In genomic region chr1:235093685-235094592, GRCh38 we compare ENCODE assay signal across 8 cellular contexts. TPM values are rescaled to one million over a fixed set of nuclear protein-coding genes. Genes with fewer than 3 reads are reported as not detected.
DNase-seq lines count a peak whose midpoint lies in the region; ATAC-seq, FAIRE-seq and TF ChIP-seq lines count a peak whose summit lies in the region.

No MANE protein-coding gene starts in this region.

- H3K4me3 ChIP-seq in osteoblast (ENCODE audit: insufficient read depth, low read length) (peak overlapping the region; percentile 66), thyroid gland (replicated peaks in 1 of 3) (no peak overlapping the region)

- H3K27me3 ChIP-seq in osteoblast (ENCODE audit: insufficient read depth, low read length) (no peaks in the 10 kb centered on the region), thyroid gland (no peaks in the 10 kb centered on the region)

- no peaks in the 10 kb centered on the region for H4K20me1 ChIP-seq in osteoblast (ENCODE audit: insufficient read depth, low read length)

- no peak for TF ChIP-seq POLR2A in thyroid gland (IDR thresholded peaks at IDR 0.05)

- 27 to 29% methylated on average over 24 of the region's 24 CpGs for WGBS in thyroid gland, 2 donors

- intact Hi-C loops in Right ventricle myocardium inferior (cut with DNase I) (loop anchor here (2.0 kb wide), 1 partner anchor 607 kb away; no protein-coding TSS in a partner anchor), thyroid gland (cut with DNase I) (loop anchor here (5.0 kb wide), 1 partner anchor 607 kb away; no protein-coding TSS in a partner anchor)

- ATAC-seq in Right ventricle myocardium inferior, result peak; percentile 77

- H3K36me3 ChIP-seq in osteoblast (ENCODE audit: insufficient read depth, low read length), result no peaks in the 10 kb centered on the region
- no peaks in the 10 kb centered on the region for H3K36me3 ChIP-seq in thyroid gland

- H3K4me2 ChIP-seq in osteoblast (ENCODE audit: insufficient read depth, low read length), result peak overlapping the region; percentile 82

- no peaks in the 10 kb centered on the region for H3K9me3 ChIP-seq in osteoblast (ENCODE audit: low read depth, low read length)
- H3K9me3 ChIP-seq in thyroid gland, result no peaks in the 10 kb centered on the region

- H3K27ac ChIP-seq in osteoblast (ENCODE audit: low read depth, low read length) (peak overlapping the region; percentile 64), thyroid gland (no peak overlapping the region)

- H2AFZ ChIP-seq in osteoblast (ENCODE audit: low read length), result peak overlapping the region; percentile 87

- peak; percentile 77 for DNase-seq in AG08396 (ENCODE audit: low spot score)
- peak; percentile 75 for DNase-seq in GM19239 (ENCODE audit: insufficient read length, low spot score)
- DNase-seq in Kasumi-1 (lab: John Stamatoyannopoulos, UW), result peak; percentile 76 to 84
- DNase-seq in SK-N-DZ (ENCODE audit: low spot score), result peak; percentile 83
- DNase-seq in activated naive CD4-positive, alpha-beta T cell (lab: John Stamatoyannopoulos, UW), result peak; percentile 49 to 83 (median 72)
- DNase-seq in Right ventricle myocardium inferior (ENCODE audit: missing footprints), result peak; percentile 89
- DNase-seq in osteoblast (ENCODE audit: insufficient read length, low spot score, missing footprints), result peak; percentile 91
- peak; percentile 73 to 80 for DNase-seq in thyroid gland

- H3K4me1 ChIP-seq in osteoblast (ENCODE audit: insufficient read depth, low read length), result peaks cover 10% of the 10 kb centered on the region
- H3K4me1 ChIP-seq in thyroid gland, result peaks cover 10 to 18% of the 10 kb centered on the region in 2 donors

- H3K79me2 ChIP-seq in osteoblast (ENCODE audit: insufficient read depth, low read length), result no peaks in the 10 kb centered on the region

- TF ChIP-seq CTCF in osteoblast (IDR thresholded peaks at IDR 0.05; ENCODE audit: extremely low read depth, low read depth, low read length) (peak; percentile 96), thyroid gland (IDR thresholded peaks at IDR 0.05) (peak; percentile 60 to 89 (median 76))

- peak; percentile 81 for FAIRE-seq in GM19239 (lab: Jason Lieb, UNC)

RNA-seq across cellular contexts. Expression of gene TOMM20, which starts 34.7 kb away (rescaled TPM):
- polyA plus RNA-seq in SK-N-DZ (2014; cell fraction: cytosol; rRNA removed), result 160 and 181 TPM in 2 replicates
- 60.2 and 62.0 TPM in 2 replicates for polyA plus RNA-seq in SK-N-DZ (2014; cell fraction: nucleus; rRNA removed)
- total RNA-seq in Right ventricle myocardium inferior (81.9 TPM), osteoblast (108 and 110 TPM in 2 replicates), thyroid gland (100 to 1,000 TPM; 117 to 204 (median 157) TPM)
